In genomic region chr4:5051210-5051691, GRCh38 we compare ENCODE assay signal across 8 cellular contexts.
A peak's percentile ranks its signal among the peaks of the same experiment; 100 is the strongest.
DNase-seq lines count a peak whose midpoint lies in the region.

TSS of gene STK32B (plus strand) at chr4:5051480.

- H3K4me3 ChIP-seq in skin epidermis: peak within 1 kb of the TSS; percentile 36 to 56 (median 42)

- H3K27ac ChIP-seq in skin epidermis: peak within 1 kb of the TSS in 12 of 21 experiments; percentile 2 to 81 (median 20)

- DNase-seq in stimulated activated CD4-positive, alpha-beta T cell treated with anti-CD3 and anti-CD28 coated beads, Interleukin-1b, Interleukin-23, amount 100 ng/mL, for 48 hours: peak; percentile 3
- no peak for DNase-seq in stimulated activated CD4-positive, alpha-beta T cell treated with anti-CD3 and anti-CD28 coated beads, Interleukin-4, amount 100 ng/mL, for 24 hours
- DNase-seq in NCI-H69 (lab: John Stamatoyannopoulos, UW) (peak; percentile 53), cerebellar cortex (ENCODE audit: low spot score) (peak; percentile 21), islet precursor cell (peak; percentile 85), HPDE6-E6E7 (ENCODE audit: extremely low spot score) (no peak), NOMO-1 treated with dmso at 0.1 percent for 144 hours (lab: John Stamatoyannopoulos, UW; ENCODE audit: unreplicated experiment) (no peak)

Comparison
In these comparisons a context has a peak if more than half of its experiments do, and no peak if none do; other contexts are left out.
1. DNase-seq: peak in stimulated activated CD4-positive, alpha-beta T cell treated with anti-CD3 and anti-CD28 coated beads, Interleukin-1b, Interleukin-23, amount 100 ng/mL, for 48 hours (single experiment), NCI-H69 (single experiment), cerebellar cortex (single experiment) and islet precursor cell (single experiment); none in stimulated activated CD4-positive, alpha-beta T cell treated with anti-CD3 and anti-CD28 coated beads, Interleukin-4, amount 100 ng/mL, for 24 hours (single experiment), HPDE6-E6E7 (single experiment) and NOMO-1 treated with dmso at 0.1 percent for 144 hours (single experiment).